In the genomic region with DNA sequence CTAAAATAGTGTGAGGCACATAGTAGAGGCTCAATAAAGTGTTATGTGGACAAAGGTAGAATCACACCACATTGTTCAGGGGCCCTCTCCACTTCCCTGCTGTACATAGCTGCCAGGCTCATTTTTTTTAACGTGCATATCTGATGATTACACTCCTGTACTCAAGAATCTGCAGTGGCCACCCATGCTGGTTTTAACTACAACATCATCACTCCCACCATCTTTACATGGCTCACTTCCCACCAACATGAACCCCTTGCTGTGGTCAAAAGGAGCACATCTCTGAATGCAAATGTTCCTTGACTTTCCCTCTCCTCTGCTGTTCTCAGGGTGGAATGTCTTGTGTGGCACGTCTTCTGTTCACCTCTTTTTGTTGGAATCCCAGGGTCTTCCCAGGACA, we compare ENCODE assay signal across 20 cellular contexts.
DNase-seq lines count a peak whose midpoint lies in the region; ATAC-seq and TF ChIP-seq lines count a peak whose summit lies in the region.
"Had no signal": no experiment of that assay in that cellular context is flagged by ENCODE, and none has a peak within 500 bp of the region (broad histone marks: within the 10 kb centered on the region; RNA-seq: fewer than 3 reads in every experiment).

No MANE protein-coding gene starts in this region.

- no peak for ATAC-seq in activated naive CD4-positive, alpha-beta T cell treated with anti-CD3 and anti-CD28 coated beads, Interleukin-2, amount 50 U/mL, for 72 hours
- ATAC-seq in activated CD8-positive, alpha-beta memory T cell treated with anti-CD3 and anti-CD28 coated beads, Interleukin-2, amount 10 ng/mL, durations not matched to agents 7 days and 5 days, result no peak
- ATAC-seq in GM19452 (IDR thresholded peaks at IDR 0.05; ENCODE audit: unreplicated experiment), result no peak
- ATAC-seq: gastroesophageal sphincter had no signal

- H3K36me3 ChIP-seq in brain microvascular endothelial cell (replicated peaks) (peaks cover 39% of the 10 kb centered on the region), tibial artery (peaks cover 6 to 25% (median 18%) of the 10 kb centered on the region in 3 donors)
- H3K36me3 ChIP-seq: esophagus squamous epithelium, gastroesophageal sphincter, pancreas had no signal

- H3K4me3 Mint-ChIP-seq in activated CD8-positive, alpha-beta memory T cell treated with anti-CD3 and anti-CD28 coated beads, Interleukin-2, amount 10 ng/mL, durations not matched to agents 7 days and 5 days, result no peak overlapping the region
- H3K4me3 Mint-ChIP-seq: CD4-positive, CD25-positive, alpha-beta regulatory T cell; naive B cell had no signal

- H3K36me3 Mint-ChIP-seq in activated naive CD4-positive, alpha-beta T cell treated with anti-CD3 and anti-CD28 coated beads, Interleukin-2, amount 50 U/mL, for 72 hours, result peaks cover 7 to 16% of the 10 kb centered on the region in 2 donors
- H3K36me3 Mint-ChIP-seq in activated CD8-positive, alpha-beta memory T cell treated with anti-CD3 and anti-CD28 coated beads, Interleukin-2, amount 10 ng/mL, durations not matched to agents 7 days and 5 days, result no peaks in the 10 kb centered on the region
- H3K36me3 Mint-ChIP-seq: CD4-positive, CD25-positive, alpha-beta regulatory T cell; naive B cell had no signal

- intact Hi-C loops in tibial artery (cut with DNase I; ENCODE audit: low total_unique reads), result no loop called here

- no peak for DNase-seq in activated naive CD4-positive, alpha-beta T cell treated with anti-CD3 and anti-CD28 coated beads, Interleukin-2, amount 50 U/mL, for 72 hours (ENCODE audit: low spot score in 2 of 2)
- DNase-seq in activated naive CD4-positive, alpha-beta T cell treated with Interleukin-2 at 50 U/mL for 16 hours, result no peak
- peak; percentile 29 for DNase-seq in M059J (ENCODE audit: low read depth)
- no peak for DNase-seq in brain microvascular endothelial cell
- no peak for DNase-seq in tibial artery
- DNase-seq in activated CD8-positive, alpha-beta memory T cell treated with anti-CD3 and anti-CD28 coated beads, Interleukin-2, amount 10 ng/mL, durations not matched to agents 7 days and 5 days, result no peak
- DNase-seq in NCI-H82 treated with DMSO at 0.1 percent for 48 hours (lab: John Stamatoyannopoulos, UW; ENCODE audit: unreplicated experiment), result no peak
- DNase-seq: activated CD4-positive, CD25-positive, alpha-beta regulatory T cell; CD4-positive, CD25-positive, alpha-beta regulatory T cell; esophagus squamous epithelium; GDM1; kidney; naive B cell; NCI-H1694 treated with DMSO at 0.1 percent for 48 hours; NCI-H748 treated with DMSO at 0.1 percent for 48 hours; pancreas; SHP77 treated with DMSO at 0.1 percent for 48 hours; testis had no signal

- CTCF ChIA-PET in activated CD8-positive, alpha-beta memory T cell treated with anti-CD3 and anti-CD28 coated beads, Interleukin-2, amount 10 ng/mL, durations not matched to agents 7 days and 5 days (lab: Charles Lee), result interaction anchor here (2.2 kb wide), 1 partner anchor 48 kb away, joined by 6 read pairs; no protein-coding TSS in a partner anchor

- H3K27ac ChIP-seq in brain microvascular endothelial cell, result peak overlapping the region; percentile 97
- peak overlapping the region; percentile 94 to 95 for H3K27ac ChIP-seq in tibial artery
- H3K27ac ChIP-seq: gastroesophageal sphincter, pancreas had no signal

- H3K4me3 ChIP-seq in brain microvascular endothelial cell (ENCODE audit: low read depth, low read length) (no peak overlapping the region), tibial artery (no peak overlapping the region)
- H3K4me3 ChIP-seq: esophagus squamous epithelium, gastroesophageal sphincter, pancreas, testis had no signal

- H3K27me3 Mint-ChIP-seq in activated CD8-positive, alpha-beta memory T cell treated with anti-CD3 and anti-CD28 coated beads, Interleukin-2, amount 10 ng/mL, durations not matched to agents 7 days and 5 days, result no peaks in the 10 kb centered on the region
- H3K27me3 Mint-ChIP-seq: naive B cell had no signal

- peaks cover 14% of the 10 kb centered on the region for H3K4me1 Mint-ChIP-seq in activated CD8-positive, alpha-beta memory T cell treated with anti-CD3 and anti-CD28 coated beads, Interleukin-2, amount 10 ng/mL, durations not matched to agents 7 days and 5 days

- H3K4me1 ChIP-seq in tibial artery, result peaks cover 9 to 72% (median 49%) of the 10 kb centered on the region in 4 donors
- H3K4me1 ChIP-seq: pancreas had no signal

- in situ Hi-C loops in brain microvascular endothelial cell (cut with HindIII; ENCODE audit: low pct_ligation_motif_present, low sequenced_read_pairs), result no loop called here

- peak overlapping the region; percentile 5 to 42 for H3K27ac Mint-ChIP-seq in activated naive CD4-positive, alpha-beta T cell treated with anti-CD3 and anti-CD28 coated beads, Interleukin-2, amount 50 U/mL, for 72 hours
- no peak overlapping the region for H3K27ac Mint-ChIP-seq in activated CD8-positive, alpha-beta memory T cell treated with anti-CD3 and anti-CD28 coated beads, Interleukin-2, amount 10 ng/mL, durations not matched to agents 7 days and 5 days

- H3K9me3 ChIP-seq in tibial artery, result peaks cover 0 to 4% (median 0%) of the 10 kb centered on the region in 3 donors
- H3K9me3 ChIP-seq: pancreas, testis had no signal

- no peaks in the 10 kb centered on the region for H3K27me3 ChIP-seq in brain microvascular endothelial cell (replicated peaks)
- H3K27me3 ChIP-seq in tibial artery, result no peaks in the 10 kb centered on the region
- H3K27me3 ChIP-seq: esophagus squamous epithelium, gastroesophageal sphincter, pancreas, testis had no signal

- TF ChIP-seq CTCF in brain microvascular endothelial cell (IDR thresholded peaks at IDR 0.05; ENCODE audit: low read depth, low read length, missing control alignments) (peak; percentile 10), tibial artery (IDR thresholded peaks at IDR 0.05) (no peak)

- peaks cover 0 to 8% of the 10 kb centered on the region in 2 donors for H3K9me3 Mint-ChIP-seq in activated naive CD4-positive, alpha-beta T cell treated with anti-CD3 and anti-CD28 coated beads, Interleukin-2, amount 50 U/mL, for 72 hours
- no peaks in the 10 kb centered on the region for H3K9me3 Mint-ChIP-seq in activated CD8-positive, alpha-beta memory T cell treated with anti-CD3 and anti-CD28 coated beads, Interleukin-2, amount 10 ng/mL, durations not matched to agents 7 days and 5 days (ENCODE audit: low read depth)
